15 cellular contexts compared by ENCODE assay signal in genomic region chr2:23583467-23583866, GRCh38.
DNase-seq lines count a peak whose midpoint lies in the region; ATAC-seq and TF ChIP-seq lines count a peak whose summit lies in the region.
"Had no signal": no experiment of that assay in that cellular context is flagged by ENCODE, and none has a peak within 500 bp of the region (broad histone marks: within the 10 kb centered on the region; RNA-seq: fewer than 3 reads in every experiment).

No MANE protein-coding gene starts in this region.

- no peak overlapping the region for H3K4me3 ChIP-seq in SK-N-MC
- H3K4me3 ChIP-seq in suprapubic skin: no peak overlapping the region

- H3K4me1 ChIP-seq in suprapubic skin: peaks cover 4% of the 10 kb centered on the region

- H3K27ac Mint-ChIP-seq in nephron: peak overlapping the region; percentile 79 to 90 (median 83)
- no peak overlapping the region for H3K27ac Mint-ChIP-seq in activated CD4-positive, alpha-beta memory T cell treated with anti-CD3 and anti-CD28 coated beads for 36 hours
- H3K27ac Mint-ChIP-seq: CD4-positive, alpha-beta memory T cell had no signal

- no peak for TF ChIP-seq EP300 in suprapubic skin (IDR thresholded peaks at IDR 0.05)

- H3K36me3 ChIP-seq in SK-N-MC (ENCODE audit: insufficient read depth, low read length) (no peaks in the 10 kb centered on the region), suprapubic skin (no peaks in the 10 kb centered on the region)
- H3K36me3 ChIP-seq: BE2C had no signal

- TF ChIP-seq CTCF in nephron (IDR thresholded peaks at IDR 0.05; ENCODE audit: unreplicated experiment in 3 of 3): no peak
- TF ChIP-seq CTCF in suprapubic skin (IDR thresholded peaks at IDR 0.05): no peak

- intact Hi-C loops in activated CD4-positive, alpha-beta memory T cell treated with anti-CD3 and anti-CD28 coated beads for 36 hours (cut with micrococcal nuclease): no loop called here

- H3K4me3 Mint-ChIP-seq in nephron: no peak overlapping the region
- no peak overlapping the region for H3K4me3 Mint-ChIP-seq in activated CD4-positive, alpha-beta memory T cell treated with anti-CD3 and anti-CD28 coated beads for 36 hours
- H3K4me3 Mint-ChIP-seq: CD4-positive, alpha-beta memory T cell had no signal

- H3K27ac ChIP-seq in SK-N-MC (peak overlapping the region; percentile 9; the same call in 1 of the 2 replicates), suprapubic skin (peak overlapping the region; percentile 12)
- H3K27ac ChIP-seq: HL-60, RWPE1 had no signal

- no peaks in the 10 kb centered on the region for H3K36me3 Mint-ChIP-seq in nephron (ENCODE audit: low read depth)
- H3K36me3 Mint-ChIP-seq in activated CD4-positive, alpha-beta memory T cell treated with anti-CD3 and anti-CD28 coated beads for 36 hours: no peaks in the 10 kb centered on the region
- H3K36me3 Mint-ChIP-seq: CD4-positive, alpha-beta memory T cell had no signal

- 92% methylated on average over 8 of the region's 8 CpGs for WGBS in suprapubic skin

- peaks cover 64% of the 10 kb centered on the region for H3K4me1 Mint-ChIP-seq in nephron
- no peaks in the 10 kb centered on the region for H3K4me1 Mint-ChIP-seq in activated CD4-positive, alpha-beta memory T cell treated with anti-CD3 and anti-CD28 coated beads for 36 hours (ENCODE audit: low read depth)
- H3K4me1 Mint-ChIP-seq: CD4-positive, alpha-beta memory T cell had no signal

- no peaks in the 10 kb centered on the region for H3K9me3 ChIP-seq in SK-N-MC (ENCODE audit: low read depth, low read length)
- H3K9me3 ChIP-seq in suprapubic skin: no peaks in the 10 kb centered on the region
- H3K9me3 ChIP-seq: BE2C had no signal

- no peak overlapping the region for H3K9ac ChIP-seq in SK-N-MC (ENCODE audit: insufficient read length)

- no peaks in the 10 kb centered on the region for H3K27me3 ChIP-seq in suprapubic skin
- H3K27me3 ChIP-seq: BE2C had no signal

- no peak for ATAC-seq in HG02840 (IDR thresholded peaks at IDR 0.05; ENCODE audit: low FRiP score, unreplicated experiment)

- H3K9me3 Mint-ChIP-seq in nephron: no peaks in the 10 kb centered on the region
- no peaks in the 10 kb centered on the region for H3K9me3 Mint-ChIP-seq in activated CD4-positive, alpha-beta memory T cell treated with anti-CD3 and anti-CD28 coated beads for 36 hours

- POLR2A ChIA-PET in activated CD4-positive, alpha-beta memory T cell treated with anti-CD3 and anti-CD28 coated beads for 36 hours (lab: Charles Lee): no interaction called here

- CTCF ChIA-PET in activated CD4-positive, alpha-beta memory T cell treated with anti-CD3 and anti-CD28 coated beads for 36 hours (lab: Charles Lee): no interaction called here

- H3K27me3 Mint-ChIP-seq in nephron (ENCODE audit: low read depth): peaks cover 29% of the 10 kb centered on the region
- H3K27me3 Mint-ChIP-seq in activated CD4-positive, alpha-beta memory T cell treated with anti-CD3 and anti-CD28 coated beads for 36 hours: no peaks in the 10 kb centered on the region
- H3K27me3 Mint-ChIP-seq: CD4-positive, alpha-beta memory T cell had no signal

- TF ChIP-seq POLR2A in suprapubic skin (IDR thresholded peaks at IDR 0.05): no peak

- DNase-seq in NCI-H524 (lab: John Stamatoyannopoulos, UW) (peak; percentile 80 to 92), SK-N-MC (ENCODE audit: low read depth, low spot score) (no peak), suprapubic skin (ENCODE audit: low spot score in 2 of 2) (no peak)
- DNase-seq in activated CD8-positive, alpha-beta memory T cell treated with anti-CD3 and anti-CD28 coated beads for 24 hours: no peak
- DNase-seq in activated CD4-positive, alpha-beta memory T cell treated with anti-CD3 and anti-CD28 coated beads for 36 hours: no peak
- DNase-seq: BE2C; CD4-positive, alpha-beta memory T cell; NCI-H1048; NCI-H187 treated with DMSO at 0.1 percent for 48 hours; NK-92 treated with Interleukin-12 subunit alpha and Interleukin-12 subunit beta, amount 100 ng/mL, for 24 hours; OCI-M1 had no signal

Comparison
In these comparisons a context has a peak if more than half of its experiments do, and no peak if none do; other contexts are left out.
1. DNase-seq: peak in NCI-H524 (2 of 2); none in SK-N-MC (single experiment), suprapubic skin (0 of 2), activated CD8-positive, alpha-beta memory T cell treated with anti-CD3 and anti-CD28 coated beads for 24 hours (single experiment) and activated CD4-positive, alpha-beta memory T cell treated with anti-CD3 and anti-CD28 coated beads for 36 hours (single experiment).